In the genomic region with DNA sequence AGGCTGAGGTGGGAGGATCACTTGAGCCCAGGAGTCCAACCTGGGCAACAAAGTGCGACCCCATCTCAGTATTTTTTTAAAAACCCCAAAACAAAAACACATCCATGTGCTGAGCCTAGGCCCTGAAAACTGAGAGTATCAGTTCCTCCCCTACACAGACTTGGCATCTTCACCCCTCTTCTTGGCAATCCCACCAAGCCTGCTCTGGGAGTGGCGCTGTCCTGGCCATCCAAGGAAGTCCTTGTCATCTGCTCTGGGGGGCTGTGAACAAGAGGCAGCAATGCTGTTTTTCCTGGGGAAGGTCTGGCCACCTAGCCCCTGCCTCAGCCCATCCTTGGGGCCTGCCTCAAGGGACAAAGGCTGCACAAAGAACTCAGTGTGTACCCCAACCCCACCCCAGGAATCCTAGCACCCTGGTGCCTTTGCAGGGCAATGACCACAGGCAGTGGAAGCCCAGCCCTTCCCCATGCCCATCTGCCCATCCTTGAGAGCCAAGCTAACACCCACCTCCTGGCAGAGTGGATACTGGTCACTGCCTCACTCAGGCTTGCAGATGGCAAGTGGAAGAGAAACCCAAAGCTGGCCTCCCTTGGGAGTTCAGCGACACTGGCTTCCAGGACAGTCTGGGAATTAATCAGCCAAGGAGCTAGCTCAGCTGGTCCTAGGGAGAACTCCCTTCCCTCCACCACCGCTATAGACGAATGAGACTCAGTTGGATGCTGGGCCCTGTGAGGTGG, we compare ENCODE assay signal across 20 cellular contexts.
"Had no signal": no experiment of that assay in that cellular context is flagged by ENCODE, and none has a peak within 500 bp of the region (broad histone marks: within the 10 kb centered on the region; RNA-seq: fewer than 3 reads in every experiment).

No MANE protein-coding gene starts in this region.

- H3K36me3 Mint-ChIP-seq: type B pancreatic cell had no signal

- H3K27ac ChIP-seq: epithelial cell of prostate, esophagus muscularis mucosa, gastroesophageal sphincter, left ventricle myocardium inferior, right atrium auricular region, sigmoid colon, skin epidermis, suprapubic skin, thyroid gland had no signal

- H3K27ac Mint-ChIP-seq: immature natural killer cell, nephron, type B pancreatic cell had no signal

- H3K27me3 ChIP-seq: esophagus muscularis mucosa, gastroesophageal sphincter, right atrium auricular region, sigmoid colon, suprapubic skin, thyroid gland had no signal

- H3K9me3 ChIP-seq: esophagus muscularis mucosa, gastroesophageal sphincter, left ventricle myocardium inferior, right atrium auricular region, sigmoid colon, suprapubic skin, thyroid gland had no signal

- H3K27me3 Mint-ChIP-seq: naive B cell, type B pancreatic cell had no signal

- H3K4me3 Mint-ChIP-seq: immature natural killer cell, naive B cell, nephron, type B pancreatic cell had no signal

- H3K4me1 ChIP-seq: esophagus muscularis mucosa, gastroesophageal sphincter, left ventricle myocardium inferior, right atrium auricular region, sigmoid colon, suprapubic skin had no signal

- DNase-seq: effector memory CD4-positive, alpha-beta T cell; foreskin fibroblast; immature natural killer cell; left cardiac atrium; left ventricle myocardium inferior; mesenchymal stem cell; midbrain; naive B cell; sigmoid colon; stimulated activated naive CD8-positive, alpha-beta T cell treated with anti-CD3 and anti-CD28 coated beads, Interleukin-15, Interleukin-2, amounts not matched to agents 100 U/mL and 50 U/mL, for 24 hours had no signal

- H3K9me3 Mint-ChIP-seq: immature natural killer cell, naive B cell, nephron, type B pancreatic cell had no signal

- H3K4me3 ChIP-seq: esophagus muscularis mucosa, gastroesophageal sphincter, left ventricle myocardium inferior, lung, right atrium auricular region, sigmoid colon, skin epidermis, suprapubic skin, thyroid gland had no signal

- H3K4me1 Mint-ChIP-seq: nephron had no signal
